ENCODE assay signal across 1 cellular context in the genomic region with DNA sequence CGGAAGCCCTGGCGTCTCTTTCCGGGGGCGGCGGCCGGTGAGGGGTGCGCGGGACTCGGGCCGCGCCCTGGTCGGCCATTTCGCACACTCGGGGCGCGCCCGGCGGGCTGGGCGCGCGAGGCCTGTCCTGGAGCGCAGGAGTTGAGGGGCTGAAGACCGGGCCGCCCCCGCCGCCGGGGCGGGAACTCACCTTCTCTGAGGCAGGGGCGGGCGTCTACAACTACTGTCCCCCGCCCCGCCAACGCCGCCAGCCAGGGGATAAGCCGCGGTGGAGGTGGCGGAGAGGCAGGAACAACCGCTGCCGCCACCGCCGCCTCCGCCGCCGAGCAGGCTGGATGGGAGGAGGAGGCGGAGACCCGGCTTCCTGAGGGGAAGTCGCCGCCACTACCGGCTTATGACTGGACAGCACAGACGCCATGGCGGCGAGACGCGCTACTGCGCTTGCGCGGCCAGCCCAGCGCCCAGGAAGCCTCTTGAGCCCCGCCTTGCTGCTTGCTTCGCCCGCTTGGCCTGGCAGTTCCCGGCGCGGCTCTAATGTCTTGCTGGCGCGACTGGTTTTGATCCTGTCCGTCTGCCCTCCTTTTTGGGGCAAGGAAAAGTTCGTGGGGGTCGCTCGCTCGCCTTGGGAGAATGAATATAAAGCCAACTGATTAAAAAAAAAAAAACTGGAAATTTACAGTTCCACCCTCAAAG.
A peak's percentile ranks its signal among the peaks of the same experiment; 100 is the strongest.
TF ChIP-seq lines count a peak whose summit lies in the region.

Gene KRCC1, minus strand, starts transcription at position 348 of the 693 bp plus-strand sequence. CDS start 27,220 bp downstream, outside the sequence.

TF ChIP-seq in HepG2, 621 proteins besides CTCF, POLR2A, EP300 and RAD21 (continued from another document and continues in another):
- TF ChIP-seq, protein P1, sequence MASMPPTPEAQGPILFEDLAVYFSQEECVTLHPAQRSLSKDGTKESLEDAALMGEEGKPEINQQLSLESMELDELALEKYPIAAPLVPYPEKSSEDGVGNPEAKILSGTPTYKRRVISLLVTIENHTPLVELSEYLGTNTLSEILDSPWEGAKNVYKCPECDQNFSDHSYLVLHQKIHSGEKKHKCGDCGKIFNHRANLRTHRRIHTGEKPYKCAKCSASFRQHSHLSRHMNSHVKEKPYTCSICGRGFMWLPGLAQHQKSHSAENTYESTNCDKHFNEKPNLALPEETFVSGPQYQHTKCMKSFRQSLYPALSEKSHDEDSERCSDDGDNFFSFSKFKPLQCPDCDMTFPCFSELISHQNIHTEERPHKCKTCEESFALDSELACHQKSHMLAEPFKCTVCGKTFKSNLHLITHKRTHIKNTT (CRISPR knock-in tag; IDR thresholded peaks at IDR 0.05) = no peak
- peak; percentile 77; the same call in 1 of the 2 replicates for TF ChIP-seq TGIF2 (CRISPR knock-in tag; IDR thresholded peaks at IDR 0.05)
- TF ChIP-seq ZNF598 (CRISPR knock-in tag; IDR thresholded peaks at IDR 0.05; ENCODE audit: borderline replicate concordance) = 0 out of 2 replicates have a peak, but pooled peaks have one; percentile 30
- TF ChIP-seq GTF3A (CRISPR knock-in tag; conservative IDR thresholded peaks at IDR 0.05) = 0 out of 2 replicates have a peak, but pooled peaks have one; percentile 6
- no peak for TF ChIP-seq PBX3 (CRISPR knock-in tag; IDR thresholded peaks at IDR 0.05; ENCODE audit: borderline replicate concordance)
- TF ChIP-seq ZNF713 (CRISPR knock-in tag; IDR thresholded peaks at IDR 0.05) = peak; percentile 95; the same call in 1 of the 2 replicates
- peak; percentile 78 for TF ChIP-seq PHF20 (CRISPR knock-in tag; IDR thresholded peaks at IDR 0.05)
- peak; percentile 75 for TF ChIP-seq PTBP1 (IDR thresholded peaks at IDR 0.05; ENCODE audit: low read depth, low read length, poor library complexity, severe bottlenecking)
- TF ChIP-seq THYN1 (CRISPR knock-in tag; IDR thresholded peaks at IDR 0.05; ENCODE audit: borderline replicate concordance, low read depth) = no peak
- TF ChIP-seq GATAD1 (CRISPR knock-in tag; IDR thresholded peaks at IDR 0.05) = peak; percentile 78
- peak; percentile 64; the same call in 1 of the 2 replicates for TF ChIP-seq BORCS8-MEF2B (CRISPR knock-in tag; IDR thresholded peaks at IDR 0.05)
- no peak for TF ChIP-seq JUND (CRISPR knock-in tag; IDR thresholded peaks at IDR 0.05)
- TF ChIP-seq ARNT2 (CRISPR knock-in tag; IDR thresholded peaks at IDR 0.05; ENCODE audit: low read depth) = peak; percentile 82
- TF ChIP-seq IRF2 (CRISPR knock-in tag; IDR thresholded peaks at IDR 0.05) = peak; percentile 31; the same call in 1 of the 2 replicates
- TF ChIP-seq CHD2 (IDR thresholded peaks at IDR 0.05; ENCODE audit: low read depth, low read length) = peak; percentile 33; the same call in 1 of the 2 replicates
- peak; percentile 54; the same call in 1 of the 2 replicates for TF ChIP-seq ZBED4 (CRISPR knock-in tag; IDR thresholded peaks at IDR 0.05; ENCODE audit: borderline replicate concordance)
- peak; percentile 79 for TF ChIP-seq GFI1 (CRISPR knock-in tag; IDR thresholded peaks at IDR 0.05; ENCODE audit: borderline replicate concordance)
- TF ChIP-seq POLR2G (IDR thresholded peaks at IDR 0.05; ENCODE audit: low read depth, low read length) = peak; percentile 96
- TF ChIP-seq KAT2B (IDR thresholded peaks at IDR 0.05; ENCODE audit: borderline replicate concordance, low read depth, low read length) = no peak
- peak; percentile 79 for TF ChIP-seq ZNF142 (CRISPR knock-in tag; IDR thresholded peaks at IDR 0.05)
- TF ChIP-seq SRY (CRISPR knock-in tag; IDR thresholded peaks at IDR 0.05) = no peak; the same call in 1 of the 2 replicates
- TF ChIP-seq FOXA1 (IDR thresholded peaks at IDR 0.05) = no peak
- TF ChIP-seq FOXA1 (CRISPR knock-in tag; IDR thresholded peaks at IDR 0.05) = no peak
- no peak for TF ChIP-seq ZNF30 (CRISPR knock-in tag; IDR thresholded peaks at IDR 0.05)
- no peak for TF ChIP-seq ZNF33A (CRISPR knock-in tag; IDR thresholded peaks at IDR 0.05; ENCODE audit: borderline replicate concordance)
- no peak for TF ChIP-seq ZNF432 (CRISPR knock-in tag; IDR thresholded peaks at IDR 0.05; ENCODE audit: borderline replicate concordance)
- TF ChIP-seq SOX13 (IDR thresholded peaks at IDR 0.05) = 0 out of 2 replicates have a peak, but pooled peaks have one; percentile 38
- peak in 1 of 2 experiments; percentile 55; a peak in 1 of 4 replicates for TF ChIP-seq SOX13 (CRISPR knock-in tag; conservative IDR thresholded peaks at IDR 0.05 in 1 of 2, IDR thresholded peaks at IDR 0.05 in 1 of 2)
- TF ChIP-seq RBM22 (optimal IDR thresholded peaks at IDR 0.05; ENCODE audit: low read length) = no peak
- no peak for TF ChIP-seq NR2F1 (CRISPR knock-in tag; IDR thresholded peaks at IDR 0.05)
- no peak for TF ChIP-seq KLF9 (CRISPR knock-in tag; IDR thresholded peaks at IDR 0.05; ENCODE audit: low read depth)
- no peak for TF ChIP-seq PCBP2 (optimal IDR thresholded peaks at IDR 0.05; ENCODE audit: low read depth, low read length, poor library complexity, severe bottlenecking)
- TF ChIP-seq, protein P2, sequence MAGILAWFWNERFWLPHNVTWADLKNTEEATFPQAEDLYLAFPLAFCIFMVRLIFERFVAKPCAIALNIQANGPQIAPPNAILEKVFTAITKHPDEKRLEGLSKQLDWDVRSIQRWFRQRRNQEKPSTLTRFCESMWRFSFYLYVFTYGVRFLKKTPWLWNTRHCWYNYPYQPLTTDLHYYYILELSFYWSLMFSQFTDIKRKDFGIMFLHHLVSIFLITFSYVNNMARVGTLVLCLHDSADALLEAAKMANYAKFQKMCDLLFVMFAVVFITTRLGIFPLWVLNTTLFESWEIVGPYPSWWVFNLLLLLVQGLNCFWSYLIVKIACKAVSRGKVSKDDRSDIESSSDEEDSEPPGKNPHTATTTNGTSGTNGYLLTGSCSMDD (CRISPR knock-in tag; IDR thresholded peaks at IDR 0.05) = no peak; the same call in 1 of the 2 replicates
- no peak for TF ChIP-seq IRX3 (CRISPR knock-in tag; IDR thresholded peaks at IDR 0.05; ENCODE audit: borderline replicate concordance, low read depth)
- TF ChIP-seq SKI (IDR thresholded peaks at IDR 0.05; ENCODE audit: partially characterized antibody) = peak; percentile 79
- TF ChIP-seq PBX2 (CRISPR knock-in tag; IDR thresholded peaks at IDR 0.05) = no peak
- peak; percentile 99 for TF ChIP-seq AGO2 (optimal IDR thresholded peaks at IDR 0.05; ENCODE audit: low read depth, low read length)
- TF ChIP-seq SMYD3 (CRISPR knock-in tag; IDR thresholded peaks at IDR 0.05) = peak; percentile 68; the same call in 1 of the 2 replicates
- peak; percentile 85 for TF ChIP-seq ZNF816 (CRISPR knock-in tag; IDR thresholded peaks at IDR 0.05; ENCODE audit: borderline replicate concordance)
- peak; percentile 25; the same call in 1 of the 2 replicates for TF ChIP-seq ZNF24 (IDR thresholded peaks at IDR 0.05)
- no peak; the same call in 1 of the 2 replicates for TF ChIP-seq MIER3 (CRISPR knock-in tag; IDR thresholded peaks at IDR 0.05; ENCODE audit: borderline replicate concordance)
- TF ChIP-seq FOXO4 (CRISPR knock-in tag; conservative IDR thresholded peaks at IDR 0.05) = 0 out of 2 replicates have a peak, but pooled peaks have one; percentile 44
- peak; percentile 44 for TF ChIP-seq TAF15 (IDR thresholded peaks at IDR 0.05; ENCODE audit: low read depth, low read length, poor library complexity, severe bottlenecking)
- TF ChIP-seq ZNF329 (CRISPR knock-in tag; IDR thresholded peaks at IDR 0.05; ENCODE audit: low read depth) = no peak; the same call in 1 of the 2 replicates
- peak; percentile 92; the same call in 1 of the 2 replicates for TF ChIP-seq ZNF891 (CRISPR knock-in tag; IDR thresholded peaks at IDR 0.05)
- peak; percentile 22; the same call in 1 of the 2 replicates for TF ChIP-seq FOXM1 (CRISPR knock-in tag; IDR thresholded peaks at IDR 0.05)
- no peak for TF ChIP-seq TCF7L2 (IDR thresholded peaks at IDR 0.05; ENCODE audit: low read depth, low read length)
- peak; percentile 93 for TF ChIP-seq GABPB1 (CRISPR knock-in tag; IDR thresholded peaks at IDR 0.05)
- peak; percentile 11; the same call in 1 of the 2 replicates for TF ChIP-seq ZNF724P (CRISPR knock-in tag; IDR thresholded peaks at IDR 0.05; ENCODE audit: borderline replicate concordance)
